30 cellular contexts compared by ENCODE assay signal in the genomic region with DNA sequence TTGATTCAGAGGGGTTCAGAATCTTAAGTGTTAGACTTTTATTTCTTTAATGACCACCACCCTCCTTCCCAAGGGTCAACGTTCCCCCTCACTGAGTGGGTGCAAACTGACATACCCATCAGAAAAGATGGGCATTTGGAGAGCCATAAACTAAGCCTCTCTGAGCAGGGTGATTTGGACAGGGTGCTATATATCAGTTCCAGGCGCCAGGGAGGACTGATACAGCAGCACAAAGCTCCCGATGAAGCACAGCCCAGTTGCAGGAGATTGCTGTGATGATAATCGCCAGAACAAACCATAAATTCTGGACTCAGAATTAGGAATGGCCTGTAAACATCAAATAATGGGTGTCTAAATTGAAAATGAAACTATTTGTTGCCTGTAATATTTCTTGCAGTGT.
DNase-seq lines count a peak whose midpoint lies in the region; ATAC-seq and TF ChIP-seq lines count a peak whose summit lies in the region.
"Had no signal": no experiment of that assay in that cellular context is flagged by ENCODE, and none has a peak within 500 bp of the region (broad histone marks: within the 10 kb centered on the region; RNA-seq: fewer than 3 reads in every experiment).

No MANE protein-coding gene starts in this region.

- H3K4me3 ChIP-seq in BE2C (ENCODE audit: low read depth, low read length), result peak overlapping the region; percentile 2; the same call in 1 of the 2 replicates
- H3K4me3 ChIP-seq in MM.1S (ENCODE audit: low read length), result peak overlapping the region; percentile 20; the same call in 1 of the 2 replicates
- peak overlapping the region; percentile 19 to 41 for H3K4me3 ChIP-seq in duodenal mucosa (ENCODE audit: low read depth in 1 of 2, low read length in 2 of 2)
- no peak overlapping the region for H3K4me3 ChIP-seq in osteoblast (ENCODE audit: insufficient read depth, low read length)
- H3K4me3 ChIP-seq in adrenal gland, result peak overlapping the region in 1 of 4 donors; percentile 14
- no peak overlapping the region for H3K4me3 ChIP-seq in thyroid gland (replicated peaks in 1 of 3)
- no peak overlapping the region for H3K4me3 ChIP-seq in prostate gland
- H3K4me3 ChIP-seq: left lung, MG63, Peyer's patch, right lobe of liver, tibial nerve had no signal

- H3K9ac ChIP-seq in MM.1S (ENCODE audit: low read length), result peak overlapping the region; percentile 4; the same call in 1 of the 2 replicates
- H3K9ac ChIP-seq in duodenal mucosa (ENCODE audit: low read depth in 1 of 2, low read length in 2 of 2), result no peak overlapping the region

- H4K20me1 ChIP-seq in MM.1S (ENCODE audit: insufficient read depth, low read length) (no peaks in the 10 kb centered on the region), osteoblast (ENCODE audit: insufficient read depth, low read length) (no peaks in the 10 kb centered on the region)

- H3K4me2 ChIP-seq in MM.1S (ENCODE audit: low read depth, low read length) (peak overlapping the region; percentile 59), osteoblast (ENCODE audit: insufficient read depth, low read length) (peak overlapping the region; percentile 35)

- H2AFZ ChIP-seq in MM.1S (ENCODE audit: low read length) (peak overlapping the region; percentile 60), osteoblast (ENCODE audit: low read length) (peak overlapping the region; percentile 75)

- no peak for TF ChIP-seq CTCF in BE2C (IDR thresholded peaks at IDR 0.05; ENCODE audit: low read depth, low read length)
- TF ChIP-seq CTCF in MM.1S (IDR thresholded peaks at IDR 0.05; ENCODE audit: low read length), result no peak
- TF ChIP-seq CTCF in osteoblast (IDR thresholded peaks at IDR 0.05; ENCODE audit: extremely low read depth, low read depth, low read length), result no peak
- TF ChIP-seq CTCF in adrenal gland (IDR thresholded peaks at IDR 0.05), result no peak
- TF ChIP-seq CTCF in thyroid gland (IDR thresholded peaks at IDR 0.05), result no peak
- TF ChIP-seq CTCF in prostate gland (IDR thresholded peaks at IDR 0.05), result no peak

- intact Hi-C loops in adrenal gland (cut with DNase I), result no loop called here
- intact Hi-C loops in thyroid gland (cut with DNase I), result no loop called here
- intact Hi-C loops in prostate gland (cut with DNase I), result no loop called here

- H3K79me2 ChIP-seq in MM.1S (ENCODE audit: low read length), result no peaks in the 10 kb centered on the region
- no peaks in the 10 kb centered on the region for H3K79me2 ChIP-seq in osteoblast (ENCODE audit: insufficient read depth, low read length)

- no peak for TF ChIP-seq POLR2A in adrenal gland (IDR thresholded peaks at IDR 0.05)
- TF ChIP-seq POLR2A in thyroid gland (IDR thresholded peaks at IDR 0.05), result no peak
- TF ChIP-seq POLR2A in prostate gland (IDR thresholded peaks at IDR 0.05), result no peak

- H3K9me3 ChIP-seq in BE2C (no peaks in the 10 kb centered on the region), MM.1S (replicated peaks; ENCODE audit: insufficient read depth, low read length) (no peaks in the 10 kb centered on the region), duodenal mucosa (ENCODE audit: control insufficient read depth in 1 of 2, low read length in 2 of 2) (no peaks in the 10 kb centered on the region), osteoblast (ENCODE audit: low read depth, low read length) (no peaks in the 10 kb centered on the region), adrenal gland (replicated peaks in 1 of 3) (no peaks in the 10 kb centered on the region), thyroid gland (no peaks in the 10 kb centered on the region), prostate gland (no peaks in the 10 kb centered on the region)
- H3K9me3 ChIP-seq: left lung, MG63, Peyer's patch, right lobe of liver, tibial nerve had no signal

- H3K9me2 ChIP-seq in MM.1S (replicated peaks; ENCODE audit: insufficient read depth, low read length), result no peaks in the 10 kb centered on the region

- H3K36me3 ChIP-seq in BE2C (no peaks in the 10 kb centered on the region), MM.1S (replicated peaks; ENCODE audit: insufficient read depth, low read length) (no peaks in the 10 kb centered on the region), duodenal mucosa (ENCODE audit: control insufficient read depth in 1 of 2, insufficient read depth in 2 of 2, low read length in 2 of 2) (no peaks in the 10 kb centered on the region), osteoblast (ENCODE audit: insufficient read depth, low read length) (no peaks in the 10 kb centered on the region), adrenal gland (replicated peaks in 1 of 2) (no peaks in the 10 kb centered on the region), thyroid gland (no peaks in the 10 kb centered on the region), prostate gland (no peaks in the 10 kb centered on the region)
- H3K36me3 ChIP-seq: left lung, MG63, Peyer's patch, right lobe of liver, tibial nerve had no signal

- H3F3A ChIP-seq in MM.1S (ENCODE audit: insufficient read depth, low read length), result no peaks in the 10 kb centered on the region

- WGBS in adrenal gland, 4 donors, result 40 to 49% (median 43%) methylated on average over 4 of the region's 4 CpGs
- WGBS in thyroid gland, 2 donors, result 75 to 77% methylated on average over 4 of the region's 4 CpGs
- 13% methylated on average over 4 of the region's 4 CpGs for WGBS in prostate gland

- no peaks in the 10 kb centered on the region for H3K27me3 ChIP-seq in BE2C
- H3K27me3 ChIP-seq in MM.1S (replicated peaks; ENCODE audit: insufficient read depth, low read length), result no peaks in the 10 kb centered on the region
- no peaks in the 10 kb centered on the region for H3K27me3 ChIP-seq in duodenal mucosa (ENCODE audit: control insufficient read depth in 1 of 2, insufficient read depth in 2 of 2, low read length in 2 of 2)
- H3K27me3 ChIP-seq in osteoblast (ENCODE audit: insufficient read depth, low read length), result no peaks in the 10 kb centered on the region
- H3K27me3 ChIP-seq in adrenal gland, result no peaks in the 10 kb centered on the region
- no peaks in the 10 kb centered on the region for H3K27me3 ChIP-seq in thyroid gland
- no peaks in the 10 kb centered on the region for H3K27me3 ChIP-seq in prostate gland (replicated peaks; ENCODE audit: insufficient read depth)
- H3K27me3 ChIP-seq: left lung, MG63, Peyer's patch, right lobe of liver, tibial nerve had no signal

- peak; percentile 5 for DNase-seq in BE2C
- no peak for DNase-seq in MM.1S
- DNase-seq in osteoblast (ENCODE audit: insufficient read length, low spot score, missing footprints), result no peak
- DNase-seq in adrenal gland, result no peak
- DNase-seq in thyroid gland, result no peak
- DNase-seq in prostate gland (ENCODE audit: low spot score), result no peak
- DNase-seq: 8988T; activated CD4-positive, alpha-beta T cell treated with anti-CD3 and anti-CD28 coated beads, Interleukin-2, amount 10 ng/mL, durations not matched to agents 24 days and 14 days; activated CD8-positive, alpha-beta memory T cell treated with anti-CD3 and anti-CD28 coated beads for 24 hours; aorta; CD4-positive, CD25-positive, alpha-beta regulatory T cell; effector CD4-positive, alpha-beta T cell; KBM-7; left lung; mesendoderm; MG63; NCI-H1105 treated with DMSO at 0.1 percent for 48 hours; NCI-H1930; NCI-H524 treated with DMSO at 0.1 percent for 48 hours; Peyer's patch; posterior cingulate gyrus; right lobe of liver; stimulated activated CD4-positive, alpha-beta T cell treated with anti-CD3 and anti-CD28 coated beads, Interleukin-15, amount 100 ng/mL, for 24 hours; stimulated activated CD4-positive, alpha-beta T cell treated with anti-CD3 and anti-CD28 coated beads, Interleukin-4, amount 100 ng/mL, for 4 hours; T1000 had no signal

- no peaks in the 10 kb centered on the region for H3K4me1 ChIP-seq in BE2C
- H3K4me1 ChIP-seq in MM.1S (ENCODE audit: low read length), result no peaks in the 10 kb centered on the region
- H3K4me1 ChIP-seq in duodenal mucosa (ENCODE audit: control insufficient read depth in 1 of 2, insufficient read depth in 2 of 2, low read length in 2 of 2), result no peaks in the 10 kb centered on the region
- no peaks in the 10 kb centered on the region for H3K4me1 ChIP-seq in osteoblast (ENCODE audit: insufficient read depth, low read length)
- no peaks in the 10 kb centered on the region for H3K4me1 ChIP-seq in adrenal gland (replicated peaks in 1 of 2)
- no peaks in the 10 kb centered on the region for H3K4me1 ChIP-seq in thyroid gland
- H3K4me1 ChIP-seq in prostate gland (replicated peaks), result no peaks in the 10 kb centered on the region
- H3K4me1 ChIP-seq: left lung, Peyer's patch, right lobe of liver had no signal

- H3K27ac ChIP-seq in MM.1S (ENCODE audit: low read length) (no peak overlapping the region), duodenal mucosa (ENCODE audit: low read depth, low read length) (no peak overlapping the region), osteoblast (ENCODE audit: low read depth, low read length) (no peak overlapping the region), adrenal gland (peak overlapping the region in 1 of 5 donors; percentile 18), thyroid gland (no peak overlapping the region), prostate gland (no peak overlapping the region)
- H3K27ac ChIP-seq: left lung, Peyer's patch, right lobe of liver, tibial nerve had no signal

- no peak for ATAC-seq in HG02571 (IDR thresholded peaks at IDR 0.05; ENCODE audit: unreplicated experiment)
- ATAC-seq: activated naive CD4-positive, alpha-beta T cell treated with anti-CD3 and anti-CD28 coated beads, Interleukin-2, amount 50 U/mL, for 72 hours; left lung; right lobe of liver; WTC11 had no signal

Comparison
In these comparisons a context has a peak if more than half of its experiments do, and no peak if none do; other contexts are left out.
1. H3K4me3 ChIP-seq: peak in BE2C (single experiment), MM.1S (single experiment) and duodenal mucosa (2 of 2); none in osteoblast (single experiment), thyroid gland (0 of 3) and prostate gland (0 of 2).